6 cellular contexts compared by ENCODE assay signal in genomic region chr12:70667253-70667652, GRCh38.
"Had no signal": no experiment of that assay in that cellular context is flagged by ENCODE, and none has a peak within 500 bp of the region (broad histone marks: within the 10 kb centered on the region; RNA-seq: fewer than 3 reads in every experiment).

No MANE protein-coding gene starts in this region.

- H2AFZ ChIP-seq: GM23338 had no signal

- DNase-seq: H9, HCEC 1CT, KG1 had no signal

- H3K9me3 Mint-ChIP-seq: GM23338, H9, IgD-negative memory B cell had no signal

- H3K27me3 Mint-ChIP-seq: IgD-negative memory B cell had no signal

- H3K4me3 ChIP-seq: GM23338 had no signal

- H3K4me3 Mint-ChIP-seq: GM23338, H9 had no signal

- H3K4me1 Mint-ChIP-seq: IgD-negative memory B cell had no signal

- H3K27ac Mint-ChIP-seq: GM23338, H9, IgD-negative memory B cell had no signal

- H3K4me2 ChIP-seq: GM23338 had no signal

- ATAC-seq: GM23338 had no signal

- H3K27ac ChIP-seq: HL-60 had no signal
